Comparison of ENCODE assay signal across 25 cellular contexts in the genomic region with DNA sequence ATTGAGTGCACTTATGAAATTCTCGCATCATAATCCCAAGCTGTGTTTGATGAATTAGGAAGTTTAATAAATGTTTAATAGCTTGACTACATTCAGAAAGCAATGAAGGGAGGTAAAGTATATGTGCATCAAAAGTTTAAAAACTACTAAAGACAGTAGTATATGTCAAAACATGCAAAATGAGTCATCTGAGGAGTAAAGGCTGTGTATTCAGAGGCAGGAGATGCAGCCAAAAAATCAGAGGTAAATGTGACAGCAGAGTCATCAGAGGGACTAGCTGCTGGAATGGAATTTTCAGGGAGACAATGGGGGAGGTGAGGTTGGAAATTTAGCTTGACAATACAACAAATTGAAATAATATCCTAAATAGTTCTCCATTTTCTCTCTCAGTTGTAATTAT.
DNase-seq lines count a peak whose midpoint lies in the region; ATAC-seq, FAIRE-seq and TF ChIP-seq lines count a peak whose summit lies in the region.
"Had no signal": no experiment of that assay in that cellular context is flagged by ENCODE, and none has a peak within 500 bp of the region (broad histone marks: within the 10 kb centered on the region; RNA-seq: fewer than 3 reads in every experiment).

No MANE protein-coding gene starts in this region.

- FAIRE-seq in A549 (lab: Jason Lieb, UNC), result no peak
- no peak for FAIRE-seq in K562 (lab: Jason Lieb, UNC)
- FAIRE-seq: GM18507, HepG2 had no signal

- H3K27ac ChIP-seq in A549, result no peak overlapping the region
- H3K27ac ChIP-seq in K562 (ENCODE audit: extremely low read depth, low read depth, low read length), result no peak overlapping the region
- H3K27ac ChIP-seq: SJSA1 had no signal

- no peak for DNase-seq in A549 (ENCODE audit: low read depth in 1 of 2, low spot score in 1 of 2)
- peak; percentile 40 for DNase-seq in M059J (ENCODE audit: low read depth)
- DNase-seq in K562 (ENCODE audit: extremely low read depth in 1 of 4, low spot score in 3 of 4), result no peak
- DNase-seq in fibroblast of mammary gland (ENCODE audit: low read depth), result peak; percentile 16
- DNase-seq in cerebellum (ENCODE audit: low spot score), result no peak
- no peak for DNase-seq in effector CD4-positive, alpha-beta T cell
- DNase-seq: C1 segment of cervical spinal cord; CD4-positive, alpha-beta memory T cell; COR-L47; DMS53; GOT3; Kasumi-1; MM.1S; NCI-H1694 treated with DMSO at 0.1 percent for 48 hours; NCI-H2081 treated with DMSO at 0.1 percent for 48 hours; NCI-H2171; NCI-H226; NCI-H524; NCI-H774 had no signal

- no peak overlapping the region for H3K4me3 ChIP-seq in A549
- no peak overlapping the region for H3K4me3 ChIP-seq in K562
- H3K4me3 ChIP-seq in fibroblast of mammary gland (ENCODE audit: control insufficient read depth, low read depth, low read length), result no peak overlapping the region
- H3K4me3 ChIP-seq: SJSA1 had no signal

- H3K9me1 ChIP-seq in K562 (ENCODE audit: control insufficient read depth, insufficient read depth, low read length), result no peaks in the 10 kb centered on the region

- POLR2A ChIA-PET in A549 (lab: Yijun Ruan, JAX) (no interaction called here), K562 (lab: Yijun Ruan, JAX) (no interaction called here)

- intact Hi-C loops in K562 (cut with micrococcal nuclease), result loop anchor here (2.0 kb wide), 1 partner anchor 35 kb away; no protein-coding TSS in a partner anchor

- 72% methylated on average over 1 of the region's 1 CpG for WGBS in A549 (ENCODE audit: missing lambda C conversion rate)
- WGBS in K562 (ENCODE audit: insufficient coverage, low coverage, missing lambda C conversion rate), result 0% methylated on average over 1 of the region's 1 CpG

- CTCF ChIA-PET in A549 (lab: Yijun Ruan, JAX), result no interaction called here
- CTCF ChIA-PET in K562 (lab: Yijun Ruan, JAX; ENCODE audit: low intra/inter-chr PET ratio), result no interaction called here

- no peak for TF ChIP-seq POLR2A in A549 (IDR thresholded peaks at IDR 0.05; ENCODE audit: low read length)
- TF ChIP-seq POLR2A in K562 (conservative IDR thresholded peaks at IDR 0.05), result no peak

- no peak overlapping the region for H2AFZ ChIP-seq in K562 (ENCODE audit: low read depth, low read length)

- in situ Hi-C loops in K562 (cut with MboI), result no loop called here

- ATAC-seq in A549, result no peak
- ATAC-seq in K562, result no peak
- no peak for ATAC-seq in GM21576 (IDR thresholded peaks at IDR 0.05; ENCODE audit: unreplicated experiment)
- ATAC-seq: HCT116, HepG2, Right ventricle myocardium inferior had no signal

- TF ChIP-seq CTCF in A549 (IDR thresholded peaks at IDR 0.05) (no peak), K562 (IDR thresholded peaks at IDR 0.05 in 2 of 3, conservative IDR thresholded peaks at IDR 0.05 in 1 of 3; ENCODE audit: insufficient read depth in 2 of 3, low read depth in 1 of 3, low read length in 3 of 3) (no peak), fibroblast of mammary gland (conservative IDR thresholded peaks at IDR 0.05; ENCODE audit: control insufficient read depth, insufficient read depth, low read depth, low read length) (no peak)

- TF ChIP-seq EP300 in A549 (IDR thresholded peaks at IDR 0.05) (no peak), K562 (IDR thresholded peaks at IDR 0.05; ENCODE audit: low read length) (no peak)

- no peaks in the 10 kb centered on the region for H4K20me1 ChIP-seq in K562 (replicated peaks; ENCODE audit: control insufficient read depth, insufficient read depth, low read length)

- H3K27me3 ChIP-seq in K562 (ENCODE audit: control insufficient read depth in 2 of 2, insufficient read depth in 2 of 2, low read length in 2 of 2), result no peaks in the 10 kb centered on the region
- H3K27me3 ChIP-seq: SJSA1 had no signal

- BruUV-seq in K562 (replicated peaks; lab: Mats Ljungman, UMichigan), result no TSS peak

- H3K9me3 ChIP-seq in A549, result no peaks in the 10 kb centered on the region
- no peaks in the 10 kb centered on the region for H3K9me3 ChIP-seq in K562 (replicated peaks; ENCODE audit: control insufficient read depth, insufficient read depth, low read depth, low read length)
- H3K9me3 ChIP-seq: SJSA1 had no signal

- TF ChIP-seq RAD21 in A549 (conservative IDR thresholded peaks at IDR 0.05 in 1 of 2, IDR thresholded peaks at IDR 0.05 in 1 of 2), result no peak
- no peak for TF ChIP-seq RAD21 in K562 (CRISPR knock-in tag; conservative IDR thresholded peaks at IDR 0.05 in 1 of 2, IDR thresholded peaks at IDR 0.05 in 1 of 2)

- H3K4me1 ChIP-seq in A549, result peaks cover 8% of the 10 kb centered on the region; the same call in 1 of the 3 replicates
- H3K4me1 ChIP-seq in K562 (replicated peaks in 1 of 2; ENCODE audit: control insufficient read depth in 2 of 2, insufficient read depth in 2 of 2, low read length in 2 of 2), result no peaks in the 10 kb centered on the region
- H3K4me1 ChIP-seq: SJSA1 had no signal

- no peaks in the 10 kb centered on the region for H3K36me3 ChIP-seq in K562 (ENCODE audit: control insufficient read depth, insufficient read depth, low read length)
- H3K36me3 ChIP-seq: SJSA1 had no signal

- H3K79me2 ChIP-seq in K562 (ENCODE audit: control insufficient read depth, insufficient read depth, low read length), result no peaks in the 10 kb centered on the region

- no peak overlapping the region for H3K9ac ChIP-seq in K562 (ENCODE audit: insufficient read depth in 1 of 2, low read depth in 2 of 2, low read length in 2 of 2)

- H3K4me2 ChIP-seq in A549 (0 out of 3 replicates have a peak overlapping the region, but pooled peaks have one; percentile 14), K562 (ENCODE audit: insufficient read depth, low read length) (no peak overlapping the region)

TF ChIP-seq in A549, 52 proteins besides CTCF, POLR2A, EP300 and RAD21 (continues in another document):
- no peak for TF ChIP-seq NR3C1 (IDR thresholded peaks at IDR 0.05)
- TF ChIP-seq, protein P1, sequence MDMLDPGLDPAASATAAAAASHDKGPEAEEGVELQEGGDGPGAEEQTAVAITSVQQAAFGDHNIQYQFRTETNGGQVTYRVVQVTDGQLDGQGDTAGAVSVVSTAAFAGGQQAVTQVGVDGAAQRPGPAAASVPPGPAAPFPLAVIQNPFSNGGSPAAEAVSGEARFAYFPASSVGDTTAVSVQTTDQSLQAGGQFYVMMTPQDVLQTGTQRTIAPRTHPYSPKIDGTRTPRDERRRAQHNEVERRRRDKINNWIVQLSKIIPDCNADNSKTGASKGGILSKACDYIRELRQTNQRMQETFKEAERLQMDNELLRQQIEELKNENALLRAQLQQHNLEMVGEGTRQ (IDR thresholded peaks at IDR 0.05), result no peak
- TF ChIP-seq MAX (IDR thresholded peaks at IDR 0.05), result no peak
- TF ChIP-seq RFX5 (IDR thresholded peaks at IDR 0.05), result no peak

TF ChIP-seq in K562, 482 proteins besides CTCF, POLR2A, EP300 and RAD21:
- TF ChIP-seq, protein P2, sequence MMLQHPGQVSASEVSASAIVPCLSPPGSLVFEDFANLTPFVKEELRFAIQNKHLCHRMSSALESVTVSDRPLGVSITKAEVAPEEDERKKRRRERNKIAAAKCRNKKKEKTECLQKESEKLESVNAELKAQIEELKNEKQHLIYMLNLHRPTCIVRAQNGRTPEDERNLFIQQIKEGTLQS (IDR thresholded peaks at IDR 0.05), result peak; percentile 23; the same call in 1 of the 2 replicates
- TF ChIP-seq, protein P2 (CRISPR knock-in tag; conservative IDR thresholded peaks at IDR 0.05), result no peak
- TF ChIP-seq ZNF143 (CRISPR knock-in tag; IDR thresholded peaks at IDR 0.05), result no peak
- TF ChIP-seq, protein P3, sequence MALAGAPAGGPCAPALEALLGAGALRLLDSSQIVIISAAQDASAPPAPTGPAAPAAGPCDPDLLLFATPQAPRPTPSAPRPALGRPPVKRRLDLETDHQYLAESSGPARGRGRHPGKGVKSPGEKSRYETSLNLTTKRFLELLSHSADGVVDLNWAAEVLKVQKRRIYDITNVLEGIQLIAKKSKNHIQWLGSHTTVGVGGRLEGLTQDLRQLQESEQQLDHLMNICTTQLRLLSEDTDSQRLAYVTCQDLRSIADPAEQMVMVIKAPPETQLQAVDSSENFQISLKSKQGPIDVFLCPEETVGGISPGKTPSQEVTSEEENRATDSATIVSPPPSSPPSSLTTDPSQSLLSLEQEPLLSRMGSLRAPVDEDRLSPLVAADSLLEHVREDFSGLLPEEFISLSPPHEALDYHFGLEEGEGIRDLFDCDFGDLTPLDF (CRISPR knock-in tag; IDR thresholded peaks at IDR 0.05), result no peak
- TF ChIP-seq ZBED1 (IDR thresholded peaks at IDR 0.05), result no peak

Comparison
In these comparisons a context has a peak if more than half of its experiments do, and no peak if none do; other contexts are left out.
1. DNase-seq: peak in M059J (single experiment) and fibroblast of mammary gland (single experiment); none in A549 (0 of 2), K562 (0 of 4), cerebellum (single experiment) and effector CD4-positive, alpha-beta T cell (single experiment).